1 cellular context compared by ENCODE assay signal in the genomic region with DNA sequence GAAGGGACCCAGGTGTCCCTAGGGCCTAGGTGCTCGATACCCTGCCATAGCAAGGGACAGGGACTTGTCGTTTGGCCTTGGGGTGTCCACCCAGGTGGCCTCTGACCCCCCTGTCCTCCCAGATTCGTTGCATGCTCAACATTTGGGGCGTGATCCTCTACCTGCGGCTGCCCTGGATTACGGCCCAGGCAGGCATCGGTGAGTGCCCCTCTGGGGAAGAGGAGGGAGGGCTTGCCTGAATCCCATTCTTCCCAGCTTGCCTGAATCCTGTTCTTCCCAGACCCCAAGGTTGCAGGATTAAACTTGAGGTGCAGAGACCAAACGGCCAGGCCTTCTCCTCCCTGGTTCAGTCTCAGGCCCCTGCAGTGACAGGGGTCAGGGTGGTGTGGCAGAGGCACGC.
TF ChIP-seq lines count a peak whose summit lies in the region.

No MANE protein-coding gene starts in this region.

TF ChIP-seq in HepG2, 621 proteins besides CTCF, POLR2A, EP300 and RAD21 (continued from another document):
- TF ChIP-seq, protein P1, sequence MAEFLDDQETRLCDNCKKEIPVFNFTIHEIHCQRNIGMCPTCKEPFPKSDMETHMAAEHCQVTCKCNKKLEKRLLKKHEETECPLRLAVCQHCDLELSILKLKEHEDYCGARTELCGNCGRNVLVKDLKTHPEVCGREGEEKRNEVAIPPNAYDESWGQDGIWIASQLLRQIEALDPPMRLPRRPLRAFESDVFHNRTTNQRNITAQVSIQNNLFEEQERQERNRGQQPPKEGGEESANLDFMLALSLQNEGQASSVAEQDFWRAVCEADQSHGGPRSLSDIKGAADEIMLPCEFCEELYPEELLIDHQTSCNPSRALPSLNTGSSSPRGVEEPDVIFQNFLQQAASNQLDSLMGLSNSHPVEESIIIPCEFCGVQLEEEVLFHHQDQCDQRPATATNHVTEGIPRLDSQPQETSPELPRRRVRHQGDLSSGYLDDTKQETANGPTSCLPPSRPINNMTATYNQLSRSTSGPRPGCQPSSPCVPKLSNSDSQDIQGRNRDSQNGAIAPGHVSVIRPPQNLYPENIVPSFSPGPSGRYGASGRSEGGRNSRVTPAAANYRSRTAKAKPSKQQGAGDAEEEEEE (CRISPR knock-in tag; IDR thresholded peaks at IDR 0.05; ENCODE audit: borderline replicate concordance): no peak
- TF ChIP-seq ZFP90 (CRISPR knock-in tag; IDR thresholded peaks at IDR 0.05; ENCODE audit: borderline replicate concordance): no peak
- TF ChIP-seq, protein P2, sequence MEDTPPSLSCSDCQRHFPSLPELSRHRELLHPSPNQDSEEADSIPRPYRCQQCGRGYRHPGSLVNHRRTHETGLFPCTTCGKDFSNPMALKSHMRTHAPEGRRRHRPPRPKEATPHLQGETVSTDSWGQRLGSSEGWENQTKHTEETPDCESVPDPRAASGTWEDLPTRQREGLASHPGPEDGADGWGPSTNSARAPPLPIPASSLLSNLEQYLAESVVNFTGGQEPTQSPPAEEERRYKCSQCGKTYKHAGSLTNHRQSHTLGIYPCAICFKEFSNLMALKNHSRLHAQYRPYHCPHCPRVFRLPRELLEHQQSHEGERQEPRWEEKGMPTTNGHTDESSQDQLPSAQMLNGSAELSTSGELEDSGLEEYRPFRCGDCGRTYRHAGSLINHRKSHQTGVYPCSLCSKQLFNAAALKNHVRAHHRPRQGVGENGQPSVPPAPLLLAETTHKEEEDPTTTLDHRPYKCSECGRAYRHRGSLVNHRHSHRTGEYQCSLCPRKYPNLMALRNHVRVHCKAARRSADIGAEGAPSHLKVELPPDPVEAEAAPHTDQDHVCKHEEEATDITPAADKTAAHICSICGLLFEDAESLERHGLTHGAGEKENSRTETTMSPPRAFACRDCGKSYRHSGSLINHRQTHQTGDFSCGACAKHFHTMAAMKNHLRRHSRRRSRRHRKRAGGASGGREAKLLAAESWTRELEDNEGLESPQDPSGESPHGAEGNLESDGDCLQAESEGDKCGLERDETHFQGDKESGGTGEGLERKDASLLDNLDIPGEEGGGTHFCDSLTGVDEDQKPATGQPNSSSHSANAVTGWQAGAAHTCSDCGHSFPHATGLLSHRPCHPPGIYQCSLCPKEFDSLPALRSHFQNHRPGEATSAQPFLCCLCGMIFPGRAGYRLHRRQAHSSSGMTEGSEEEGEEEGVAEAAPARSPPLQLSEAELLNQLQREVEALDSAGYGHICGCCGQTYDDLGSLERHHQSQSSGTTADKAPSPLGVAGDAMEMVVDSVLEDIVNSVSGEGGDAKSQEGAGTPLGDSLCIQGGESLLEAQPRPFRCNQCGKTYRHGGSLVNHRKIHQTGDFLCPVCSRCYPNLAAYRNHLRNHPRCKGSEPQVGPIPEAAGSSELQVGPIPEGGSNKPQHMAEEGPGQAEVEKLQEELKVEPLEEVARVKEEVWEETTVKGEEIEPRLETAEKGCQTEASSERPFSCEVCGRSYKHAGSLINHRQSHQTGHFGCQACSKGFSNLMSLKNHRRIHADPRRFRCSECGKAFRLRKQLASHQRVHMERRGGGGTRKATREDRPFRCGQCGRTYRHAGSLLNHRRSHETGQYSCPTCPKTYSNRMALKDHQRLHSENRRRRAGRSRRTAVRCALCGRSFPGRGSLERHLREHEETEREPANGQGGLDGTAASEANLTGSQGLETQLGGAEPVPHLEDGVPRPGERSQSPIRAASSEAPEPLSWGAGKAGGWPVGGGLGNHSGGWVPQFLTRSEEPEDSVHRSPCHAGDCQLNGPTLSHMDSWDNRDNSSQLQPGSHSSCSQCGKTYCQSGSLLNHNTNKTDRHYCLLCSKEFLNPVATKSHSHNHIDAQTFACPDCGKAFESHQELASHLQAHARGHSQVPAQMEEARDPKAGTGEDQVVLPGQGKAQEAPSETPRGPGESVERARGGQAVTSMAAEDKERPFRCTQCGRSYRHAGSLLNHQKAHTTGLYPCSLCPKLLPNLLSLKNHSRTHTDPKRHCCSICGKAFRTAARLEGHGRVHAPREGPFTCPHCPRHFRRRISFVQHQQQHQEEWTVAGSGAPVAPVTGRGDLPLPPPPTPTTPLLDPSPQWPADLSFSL (CRISPR knock-in tag; IDR thresholded peaks at IDR 0.05): no peak
